16 cellular contexts compared by ENCODE assay signal in the genomic region with DNA sequence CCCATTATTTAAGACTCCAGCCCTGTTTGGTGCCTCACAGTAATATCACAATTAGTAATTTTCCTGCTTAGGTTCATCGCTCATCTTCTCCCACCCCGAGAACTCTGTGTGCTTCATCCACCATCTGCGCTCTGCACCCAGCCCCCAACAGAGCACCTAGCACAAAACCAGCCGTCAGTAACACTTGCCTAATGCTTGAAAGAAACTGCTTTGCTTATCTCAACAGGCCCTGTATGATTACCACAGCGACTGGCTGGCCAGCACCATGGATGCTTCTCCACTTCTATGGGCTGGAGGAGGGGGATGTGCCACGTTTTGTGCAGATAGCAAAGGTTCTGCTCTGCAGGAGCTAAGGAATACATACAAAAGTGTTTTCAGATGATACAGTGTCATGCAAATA.
DNase-seq lines count a peak whose midpoint lies in the region; ATAC-seq and TF ChIP-seq lines count a peak whose summit lies in the region.
"Had no signal": no experiment of that assay in that cellular context is flagged by ENCODE, and none has a peak within 500 bp of the region (broad histone marks: within the 10 kb centered on the region; RNA-seq: fewer than 3 reads in every experiment).

No MANE protein-coding gene starts in this region.

- H3K9me3 ChIP-seq in heart left ventricle (no peaks in the 10 kb centered on the region), right cardiac atrium (ENCODE audit: control insufficient read depth, low read length) (no peaks in the 10 kb centered on the region)
- H3K9me3 ChIP-seq: A549, HAP-1 had no signal

- ATAC-seq in heart left ventricle = peak; percentile 88 to 93 (median 89)
- ATAC-seq in right cardiac atrium = peak; percentile 35 to 72
- no peak for ATAC-seq in stimulated activated naive CD8-positive, alpha-beta T cell treated with anti-CD3 and anti-CD28 coated beads, Interleukin-15, Interleukin-2, amounts not matched to agents 100 U/mL and 50 U/mL, for 24 hours
- ATAC-seq: A549; CD8-positive, alpha-beta T cell had no signal

- H3K27ac ChIP-seq in heart left ventricle (no peak overlapping the region), right cardiac atrium (ENCODE audit: low read length) (no peak overlapping the region), coronary artery (no peak overlapping the region)
- H3K27ac ChIP-seq: A549, HL-60 had no signal

- H3K4me1 ChIP-seq in heart left ventricle = peaks cover 0 to 15% (median 0%) of the 10 kb centered on the region in 12 donors
- H3K4me1 ChIP-seq in right cardiac atrium (ENCODE audit: control insufficient read depth, insufficient read depth, low read length) = peaks cover 2% of the 10 kb centered on the region
- H3K4me1 ChIP-seq: A549, HAP-1 had no signal

- DNase-seq in NCI-H526 (lab: John Stamatoyannopoulos, UW) (peak; percentile 92 to 94), cerebellar cortex (ENCODE audit: low spot score) (peak; percentile 81), heart left ventricle (peak in 4 of 5 donors; percentile 19 to 39 (median 26)), right cardiac atrium (peak in 2 of 3 donors; percentile 35 to 47), cerebellar nuclear complex (lab: John Stamatoyannopoulos, UW) (no peak), coronary artery (ENCODE audit: low spot score) (no peak)
- DNase-seq in stimulated activated naive CD8-positive, alpha-beta T cell treated with anti-CD3 and anti-CD28 coated beads, Interleukin-15, Interleukin-2, amounts not matched to agents 100 U/mL and 50 U/mL, for 24 hours = no peak
- DNase-seq: CD8-positive, alpha-beta T cell; COR-L47; DMS153; DMS79 treated with DMSO at 0.1 percent for 48 hours; EL; GDM1 had no signal

- H3K36me3 ChIP-seq in heart left ventricle = no peaks in the 10 kb centered on the region
- H3K36me3 ChIP-seq: HAP-1 had no signal

- H3K4me3 ChIP-seq in heart left ventricle (no peak overlapping the region), right cardiac atrium (ENCODE audit: low read length) (no peak overlapping the region), coronary artery (no peak overlapping the region)
- H3K4me3 ChIP-seq: A549, HAP-1 had no signal

- 28 to 46% (median 36%) methylated on average over 6 of the region's 6 CpGs for WGBS in heart left ventricle, 4 donors
- WGBS in right cardiac atrium = 44% methylated on average over 6 of the region's 6 CpGs

- H3K27me3 ChIP-seq in heart left ventricle = no peaks in the 10 kb centered on the region
- H3K27me3 ChIP-seq in right cardiac atrium (ENCODE audit: control insufficient read depth, insufficient read depth) = no peaks in the 10 kb centered on the region

- TF ChIP-seq CTCF in heart left ventricle (IDR thresholded peaks at IDR 0.05) (no peak), coronary artery (IDR thresholded peaks at IDR 0.05) (no peak)

- intact Hi-C loops in heart left ventricle (cut with DNase I) (no loop called here), right cardiac atrium (cut with DNase I) (no loop called here)

- no peak for TF ChIP-seq POLR2A in heart left ventricle (IDR thresholded peaks at IDR 0.05)

Comparison
In these comparisons a context has a peak if more than half of its experiments do, and no peak if none do; other contexts are left out.
1. DNase-seq: peak in NCI-H526 (2 of 2), cerebellar cortex (single experiment), heart left ventricle (4 of 5) and right cardiac atrium (2 of 3); none in cerebellar nuclear complex (0 of 2), coronary artery (single experiment) and stimulated activated naive CD8-positive, alpha-beta T cell treated with anti-CD3 and anti-CD28 coated beads, Interleukin-15, Interleukin-2, amounts not matched to agents 100 U/mL and 50 U/mL, for 24 hours (single experiment).